Comparison of ENCODE assay signal across 15 cellular contexts in genomic region chr10:112213098-112213823, GRCh38. TPM values are rescaled to one million over a fixed set of nuclear protein-coding genes. Genes with fewer than 3 reads are reported as not detected.
A peak's percentile ranks its signal among the peaks of the same experiment; 100 is the strongest.
DNase-seq lines count a peak whose midpoint lies in the region; ATAC-seq, FAIRE-seq and TF ChIP-seq lines count a peak whose summit lies in the region.
"Had no signal": no experiment of that assay in that cellular context is flagged by ENCODE, and none has a peak within 500 bp of the region (broad histone marks: within the 10 kb centered on the region; RNA-seq: fewer than 3 reads in every experiment).

No MANE protein-coding gene starts in this region.

- H3K4me3 ChIP-seq in K562 (no peak overlapping the region), tibial artery (no peak overlapping the region)
- H3K4me3 ChIP-seq: HAP-1 had no signal

- POLR2A ChIA-PET in K562 (lab: Yijun Ruan, JAX) (no interaction called here), T-cell (lab: Charles Lee) (no interaction called here)
- POLR2A ChIA-PET in activated CD4-positive, alpha-beta memory T cell treated with anti-CD3 and anti-CD28 coated beads, Interleukin-2, amount 10 ng/mL, durations not matched to agents 7 days and 5 days (lab: Charles Lee) = no interaction called here

- H3K9me1 ChIP-seq in K562 (ENCODE audit: control insufficient read depth, insufficient read depth, low read length) = no peaks in the 10 kb centered on the region

- DNase-seq in K562 (ENCODE audit: extremely low read depth in 1 of 4, low spot score in 3 of 4) (no peak), T-cell (no peak), NCI-H2081 (lab: John Stamatoyannopoulos, UW) (no peak), tibial artery (no peak)
- DNase-seq in activated CD4-positive, alpha-beta memory T cell treated with anti-CD3 and anti-CD28 coated beads, Interleukin-2, amount 10 ng/mL, durations not matched to agents 7 days and 5 days = no peak
- DNase-seq: activated CD4-positive, alpha-beta T cell treated with anti-CD3 and anti-CD28 coated beads, Interleukin-2, amount 50 U/mL, for 1 hour; natural killer cell; NCI-H774; RPMI8226; stimulated activated CD8-positive, alpha-beta memory T cell treated with anti-CD3 and anti-CD28 coated beads, Interleukin-4, amount 100 ng/mL, for 48 hours; T-helper 17 cell had no signal

- no peak for TF ChIP-seq POLR2A in K562 (conservative IDR thresholded peaks at IDR 0.05)

- no peak overlapping the region for H2AFZ ChIP-seq in K562 (ENCODE audit: low read depth, low read length)

- no peak for TF ChIP-seq EP300 in K562 (IDR thresholded peaks at IDR 0.05; ENCODE audit: low read length)

- peaks cover 40 to 43% of the 10 kb centered on the region in 2 donors for H3K27me3 Mint-ChIP-seq in T-cell
- peaks cover 16% of the 10 kb centered on the region for H3K27me3 Mint-ChIP-seq in activated CD4-positive, alpha-beta memory T cell treated with anti-CD3 and anti-CD28 coated beads, Interleukin-2, amount 10 ng/mL, durations not matched to agents 7 days and 5 days

- CTCF ChIA-PET in K562 (lab: Yijun Ruan, JAX; ENCODE audit: low intra/inter-chr PET ratio) = no interaction called here
- CTCF ChIA-PET in T-cell (lab: Charles Lee) = no interaction called here
- CTCF ChIA-PET in activated CD4-positive, alpha-beta memory T cell treated with anti-CD3 and anti-CD28 coated beads, Interleukin-2, amount 10 ng/mL, durations not matched to agents 7 days and 5 days (lab: Charles Lee) = no interaction called here

- H3K4me2 ChIP-seq in K562 (ENCODE audit: insufficient read depth, low read length) = no peak overlapping the region

- no peaks in the 10 kb centered on the region; a peak in 1 of 5 replicates for H3K4me1 ChIP-seq in K562 (replicated peaks in 1 of 2; ENCODE audit: control insufficient read depth in 2 of 2, insufficient read depth in 2 of 2, low read length in 2 of 2)
- H3K4me1 ChIP-seq in tibial artery = peaks cover 0 to 20% (median 16%) of the 10 kb centered on the region in 4 donors
- H3K4me1 ChIP-seq: HAP-1 had no signal

- H3K9me3 ChIP-seq in K562 (replicated peaks; ENCODE audit: control insufficient read depth, insufficient read depth, low read depth, low read length) (no peaks in the 10 kb centered on the region), tibial artery (no peaks in the 10 kb centered on the region)
- H3K9me3 ChIP-seq: HAP-1 had no signal

- ATAC-seq in GM18508 (IDR thresholded peaks at IDR 0.05; ENCODE audit: insufficient read depth, unreplicated experiment) (peak; percentile 40), GM21529 (IDR thresholded peaks at IDR 0.05; ENCODE audit: unreplicated experiment) (peak; percentile 54), HG03103 (IDR thresholded peaks at IDR 0.05; ENCODE audit: low read depth, unreplicated experiment) (peak; percentile 61), K562 (no peak), T-cell (replicated peaks in 1 of 4) (no peak)
- ATAC-seq: natural killer cell, T-helper 17 cell had no signal

- no peaks in the 10 kb centered on the region for H3K36me3 ChIP-seq in K562 (ENCODE audit: control insufficient read depth, insufficient read depth, low read length)
- no peaks in the 10 kb centered on the region for H3K36me3 ChIP-seq in tibial artery
- H3K36me3 ChIP-seq: HAP-1 had no signal

- no peaks in the 10 kb centered on the region for H3K4me1 Mint-ChIP-seq in T-cell
- no peaks in the 10 kb centered on the region for H3K4me1 Mint-ChIP-seq in activated CD4-positive, alpha-beta memory T cell treated with anti-CD3 and anti-CD28 coated beads, Interleukin-2, amount 10 ng/mL, durations not matched to agents 7 days and 5 days
- H3K4me1 Mint-ChIP-seq: natural killer cell had no signal

- H4K20me1 ChIP-seq in K562 (replicated peaks; ENCODE audit: control insufficient read depth, insufficient read depth, low read length) = no peaks in the 10 kb centered on the region

- H3K9ac ChIP-seq in K562 (ENCODE audit: insufficient read depth in 1 of 2, low read depth in 2 of 2, low read length in 2 of 2) = no peak overlapping the region

- H3K27ac ChIP-seq in K562 (ENCODE audit: extremely low read depth, low read depth, low read length) (no peak overlapping the region), tibial artery (no peak overlapping the region)

- 3% methylated on average over 3 of the region's 3 CpGs for WGBS in K562 (ENCODE audit: insufficient coverage, low coverage, missing lambda C conversion rate)

- in situ Hi-C loops in K562 (cut with MboI) = no loop called here

- no peak for FAIRE-seq in K562 (lab: Jason Lieb, UNC)

- no peak for TF ChIP-seq RAD21 in K562 (CRISPR knock-in tag; conservative IDR thresholded peaks at IDR 0.05 in 1 of 2, IDR thresholded peaks at IDR 0.05 in 1 of 2)

- no peak for TF ChIP-seq CTCF in K562 (IDR thresholded peaks at IDR 0.05 in 2 of 3, conservative IDR thresholded peaks at IDR 0.05 in 1 of 3; ENCODE audit: insufficient read depth in 2 of 3, low read depth in 1 of 3, low read length in 3 of 3)
- TF ChIP-seq CTCF in tibial artery (IDR thresholded peaks at IDR 0.05) = no peak

- H3K36me3 Mint-ChIP-seq in T-cell = no peaks in the 10 kb centered on the region
- H3K36me3 Mint-ChIP-seq in activated CD4-positive, alpha-beta memory T cell treated with anti-CD3 and anti-CD28 coated beads, Interleukin-2, amount 10 ng/mL, durations not matched to agents 7 days and 5 days (ENCODE audit: low read depth) = no peaks in the 10 kb centered on the region
- H3K36me3 Mint-ChIP-seq: natural killer cell had no signal

- no TSS peak for BruUV-seq in K562 (replicated peaks; lab: Mats Ljungman, UMichigan)

- intact Hi-C loops in K562 (cut with micrococcal nuclease) (no loop called here), tibial artery (cut with DNase I; ENCODE audit: low total_unique reads) (no loop called here)

- H3K4me3 Mint-ChIP-seq in T-cell = no peak overlapping the region
- no peak overlapping the region for H3K4me3 Mint-ChIP-seq in activated CD4-positive, alpha-beta memory T cell treated with anti-CD3 and anti-CD28 coated beads, Interleukin-2, amount 10 ng/mL, durations not matched to agents 7 days and 5 days
- H3K4me3 Mint-ChIP-seq: natural killer cell, T-helper 17 cell had no signal

- H3K9me3 Mint-ChIP-seq in T-cell = no peaks in the 10 kb centered on the region
- no peaks in the 10 kb centered on the region for H3K9me3 Mint-ChIP-seq in activated CD4-positive, alpha-beta memory T cell treated with anti-CD3 and anti-CD28 coated beads, Interleukin-2, amount 10 ng/mL, durations not matched to agents 7 days and 5 days
- H3K9me3 Mint-ChIP-seq: natural killer cell had no signal

- H3K27ac Mint-ChIP-seq in T-cell = no peak overlapping the region
- H3K27ac Mint-ChIP-seq in activated CD4-positive, alpha-beta memory T cell treated with anti-CD3 and anti-CD28 coated beads, Interleukin-2, amount 10 ng/mL, durations not matched to agents 7 days and 5 days = no peak overlapping the region
- H3K27ac Mint-ChIP-seq: natural killer cell, T-helper 17 cell had no signal

- no peaks in the 10 kb centered on the region for H3K79me2 ChIP-seq in K562 (ENCODE audit: control insufficient read depth, insufficient read depth, low read length)

- H3K27me3 ChIP-seq in K562 (ENCODE audit: control insufficient read depth in 2 of 2, insufficient read depth in 2 of 2, low read length in 2 of 2) (peaks cover 0 to 40% of the 10 kb centered on the region in 2 experiments; a peak in 4 of 5 replicates), tibial artery (no peaks in the 10 kb centered on the region)

TF ChIP-seq in K562, 482 proteins besides CTCF, POLR2A, EP300 and RAD21:
- TF ChIP-seq FOXA3 (CRISPR knock-in tag; conservative IDR thresholded peaks at IDR 0.05 in 1 of 2, IDR thresholded peaks at IDR 0.05 in 1 of 2) (peak in 1 of 2 experiments; percentile 29; a peak in 1 of 4 replicates), MYNN (IDR thresholded peaks at IDR 0.05) (no peak), MYNN (CRISPR knock-in tag; IDR thresholded peaks at IDR 0.05) (no peak), EHMT2 (IDR thresholded peaks at IDR 0.05) (no peak), CBFA2T3 (IDR thresholded peaks at IDR 0.05) (peak; percentile 24; the same call in 1 of the 2 replicates)

RNA-seq across cellular contexts. Expression of gene GPAM, which starts 29.7 kb away (rescaled TPM):
- 6.7 and 13.0 TPM in 2 replicates for total RNA-seq in K562 (2011; cell fraction: chromatin; rRNA removed; ENCODE audit: low replicate concordance)
- total RNA-seq in K562 (2011; cell fraction: nucleolus; rRNA removed) = 4.3 and 4.5 TPM in 2 replicates
- 7.0 and 10.5 TPM in 2 replicates for total RNA-seq in K562 (2011; cell fraction: nucleoplasm; rRNA removed)
- 3.9 and 4.3 TPM in 2 replicates for total RNA-seq in K562 (2014; rRNA removed)
- 7.4 and 8.1 TPM in 2 replicates for total RNA-seq in K562 (2014; rRNA removed; fragmentation: Illumina TruSeq; extraction: Trizol)
- total RNA-seq in K562 (2015; rRNA removed; fragmentation: Illumina TruSeq; extraction: Trizol) = 7.0 and 7.5 TPM in 2 replicates
- total RNA-seq in K562 (2021) = 7.2 and 8.0 TPM in 2 replicates
- polyA plus RNA-seq in K562 (2011; rRNA removed) = 5.3 and 7.1 TPM in 2 replicates
- polyA plus RNA-seq in K562 (2011; cell fraction: cytosol; rRNA removed) = 1.9 and 2.6 TPM in 2 replicates
- 6.6 and 8.9 TPM in 2 replicates for polyA plus RNA-seq in K562 (2011; cell fraction: nucleus; rRNA removed)
- 2.0 and 3.4 TPM in 2 replicates for polyA plus RNA-seq in K562 (2012)
- polyA plus RNA-seq in K562 (2014; fragmentation: Illumina TruSeq; extraction: Trizol) = 4.8 and 5.5 TPM in 2 replicates
- 1 to 10 TPM; 3.5 to 4.6 TPM for polyA plus RNA-seq in K562 (2014; fragmentation: Nextera tagmentation; extraction: Ambion mirVana)
- 3.9 and 4.0 TPM in 2 replicates for polyA plus RNA-seq in K562 (2014; rRNA removed)
- polyA minus RNA-seq in K562 (2011; rRNA and poly(A)+ RNA removed) = 11.2 and 11.7 TPM in 2 replicates
- polyA minus RNA-seq in K562 (2011; cell fraction: cytosol; rRNA and poly(A)+ RNA removed) = 2.7 and 3.8 TPM in 2 replicates
- polyA minus RNA-seq in K562 (2011; cell fraction: nucleus; rRNA and poly(A)+ RNA removed) = 6.1 and 10.1 TPM in 2 replicates
- 1 to 10 TPM; 4.4 to 8.6 (median 5.9) TPM for total RNA-seq in T-cell
- 1 to 10 TPM; 3.8 to 5.5 TPM for total RNA-seq in activated CD4-positive, alpha-beta memory T cell treated with anti-CD3 and anti-CD28 coated beads, Interleukin-2, amount 10 ng/mL, durations not matched to agents 7 days and 5 days

Comparison
In these comparisons a context has a peak if more than half of its experiments do, and no peak if none do; other contexts are left out.
1. ATAC-seq: peak in GM18508 (single experiment), GM21529 (single experiment) and HG03103 (single experiment); none in K562 (single experiment) and T-cell (0 of 4).